27 cellular contexts compared by ENCODE assay signal in the genomic region with DNA sequence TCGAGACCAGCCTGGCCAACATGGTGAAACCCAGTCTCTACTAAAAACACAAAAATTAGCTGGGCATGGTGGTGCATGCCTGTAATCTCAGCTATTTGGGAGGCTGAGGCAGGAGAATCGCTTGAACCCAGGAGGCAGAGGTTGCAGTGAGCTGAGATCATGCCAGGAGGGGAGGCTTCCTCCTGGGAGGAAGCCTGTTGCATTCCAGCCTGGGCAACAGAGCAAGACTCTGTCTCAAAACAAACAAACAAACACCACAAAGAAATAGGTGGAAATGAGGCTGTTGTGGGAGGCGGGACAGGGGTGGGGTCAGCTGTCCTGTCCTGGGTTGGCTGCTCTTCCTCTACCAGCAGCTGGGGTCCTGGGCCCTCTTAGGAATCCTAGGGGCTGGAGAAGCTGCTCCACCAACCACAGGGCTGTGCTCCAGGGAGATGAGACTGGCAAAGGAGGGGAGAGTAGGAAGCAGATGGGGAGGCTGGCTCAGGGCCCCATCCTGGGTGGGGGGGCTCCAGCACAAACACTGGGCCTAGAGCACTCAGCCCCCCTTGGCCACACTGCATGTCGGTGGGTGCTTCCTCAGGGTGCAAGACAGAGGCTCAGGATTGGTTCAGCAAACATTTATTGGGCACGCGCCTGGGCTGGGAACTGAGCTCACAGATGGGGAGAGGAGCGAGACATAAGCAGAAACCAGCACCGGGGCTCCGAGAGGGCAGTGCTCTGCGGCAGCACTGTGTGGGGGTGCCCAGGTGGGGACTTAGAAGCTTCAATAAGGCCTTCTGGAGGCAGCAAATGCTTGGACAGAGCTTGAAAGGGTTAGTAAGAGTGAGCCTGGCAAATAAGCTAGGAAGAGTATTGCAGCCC. TPM values are rescaled to one million over a fixed set of nuclear protein-coding genes. Genes with fewer than 3 reads are reported as not detected.
DNase-seq lines count a peak whose midpoint lies in the region; ATAC-seq, FAIRE-seq and TF ChIP-seq lines count a peak whose summit lies in the region.
"Had no signal": no experiment of that assay in that cellular context is flagged by ENCODE, and none has a peak within 500 bp of the region (broad histone marks: within the 10 kb centered on the region; RNA-seq: fewer than 3 reads in every experiment).

No MANE protein-coding gene starts in this region.

- no peak overlapping the region for H3K27ac ChIP-seq in H1 (ENCODE audit: low read depth, low read length)
- no peak overlapping the region for H3K27ac ChIP-seq in ovary
- H3K27ac ChIP-seq: adrenal gland, epithelial cell of prostate, foreskin keratinocyte, PC-9, SJCRH30, thoracic aorta had no signal

- no peak overlapping the region for H2AFZ ChIP-seq in H1 (ENCODE audit: low read length)
- H2AFZ ChIP-seq: PC-9 had no signal

- intact Hi-C loops in ovary (cut with DNase I) = no loop called here

- POLR2A ChIA-PET in H1 (lab: Charles Lee; ENCODE audit: partially characterized antibody) = interaction anchor here (0.6 to 24.6 kb wide), 3 partner anchors 13 to 34 kb away, joined by 3 to 408 read pairs (median 65); partner anchors contain the start of genes EHD1 and PPP2R5B

- peak overlapping the region; percentile 30; the same call in 1 of the 2 replicates for H2BK5ac ChIP-seq in H1 (ENCODE audit: low read depth, low read length)

- no peaks in the 10 kb centered on the region for H3K27me3 Mint-ChIP-seq in progenitor cell of endocrine pancreas
- H3K27me3 Mint-ChIP-seq: activated CD4-positive, alpha-beta T cell treated with anti-CD3 and anti-CD28 coated beads, Interleukin-2, amount 10 ng/mL, durations not matched to agents 24 days and 14 days; CD4-positive, CD25-positive, alpha-beta regulatory T cell; naive thymus-derived CD4-positive, alpha-beta T cell had no signal

- H3K27ac Mint-ChIP-seq in progenitor cell of endocrine pancreas = no peak overlapping the region
- H3K27ac Mint-ChIP-seq: activated CD4-positive, alpha-beta T cell treated with anti-CD3 and anti-CD28 coated beads, Interleukin-2, amount 10 ng/mL, durations not matched to agents 24 days and 14 days; CD4-positive, CD25-positive, alpha-beta regulatory T cell had no signal

- in situ Hi-C loops in Caki2 (cut with HindIII; ENCODE audit: low pct_unique_long_range_greater_than_20kb, low sequenced_read_pairs) = no loop called here

- H3K27me3 ChIP-seq in H1 (replicated peaks in 1 of 4; ENCODE audit: control insufficient read depth in 3 of 4, extremely low read depth in 1 of 4, insufficient read depth in 3 of 4, low read length in 3 of 4) = no peaks in the 10 kb centered on the region
- no peaks in the 10 kb centered on the region for H3K27me3 ChIP-seq in ovary
- H3K27me3 ChIP-seq: adrenal gland, foreskin keratinocyte, pancreas, SJCRH30 had no signal

- H3K9me3 Mint-ChIP-seq in progenitor cell of endocrine pancreas (ENCODE audit: low read depth) = no peaks in the 10 kb centered on the region
- H3K9me3 Mint-ChIP-seq: activated CD4-positive, alpha-beta T cell treated with anti-CD3 and anti-CD28 coated beads, Interleukin-2, amount 10 ng/mL, durations not matched to agents 24 days and 14 days had no signal

- no peak overlapping the region for H3K4ac ChIP-seq in H1 (replicated peaks; ENCODE audit: insufficient read length, low read depth, low read length)

- no peaks in the 10 kb centered on the region for H3K9me3 ChIP-seq in H1 (ENCODE audit: insufficient read depth in 2 of 2, low read depth in 1 of 2, low read length in 1 of 2)
- no peaks in the 10 kb centered on the region for H3K9me3 ChIP-seq in ovary
- H3K9me3 ChIP-seq: adrenal gland, pancreas, SJCRH30, thoracic aorta had no signal

- no peaks in the 10 kb centered on the region for H4K20me1 ChIP-seq in H1 (replicated peaks in 1 of 2; ENCODE audit: control insufficient read depth in 1 of 2, insufficient read depth in 2 of 2, low read length in 2 of 2)

- H4K91ac ChIP-seq in H1 (replicated peaks; ENCODE audit: insufficient read length, low read length) = no peak overlapping the region

- no peak overlapping the region for H2BK20ac ChIP-seq in H1 (ENCODE audit: low read length)

- H3K4me3 Mint-ChIP-seq in progenitor cell of endocrine pancreas (ENCODE audit: low read depth) = no peak overlapping the region
- H3K4me3 Mint-ChIP-seq: activated CD4-positive, alpha-beta T cell treated with anti-CD3 and anti-CD28 coated beads, Interleukin-2, amount 10 ng/mL, durations not matched to agents 24 days and 14 days had no signal

- CTCF ChIA-PET in H1 (lab: Charles Lee; ENCODE audit: partially characterized antibody) = interaction anchor here (1.2 to 32.2 kb wide), 7 partner anchors 9 to 231 kb away, joined by 3 to 1058 read pairs (median 4); partner anchors contain the start of genes CDC42BPG and EHD1

- H3K4me1 ChIP-seq in H1 (replicated peaks in 1 of 4; ENCODE audit: control insufficient read depth in 3 of 4, insufficient read depth in 4 of 4, low read length in 3 of 4) (peaks cover 0 to 14% (median 8%) of the 10 kb centered on the region in 4 experiments; a peak in 6 of 7 replicates), ovary (ENCODE audit: insufficient read depth) (peaks cover 1% of the 10 kb centered on the region)

- WGBS in H1 (ENCODE audit: extremely low coverage in 1 of 2, insufficient coverage in 1 of 2, insufficient read length in 1 of 2, insufficient replicate concordance in 2 of 2, low coverage in 1 of 2, low lambda C conversion rate in 2 of 2, missing lambda C conversion rate in 1 of 2), 2 experiments = 90% methylated on average over 10 of the region's 10 CpGs; no CpG with 5 or more reads in 1 of the 2 experiments
- WGBS in ovary, 3 donors = 81 to 87% (median 86%) methylated on average over 10 of the region's 10 CpGs

- H4K8ac ChIP-seq in H1 (ENCODE audit: extremely low read depth, insufficient read depth, low read length) = no peak overlapping the region; the same call in 1 of the 2 replicates

- no peak overlapping the region for H2BK120ac ChIP-seq in H1 (replicated peaks; ENCODE audit: low read depth, low read length)

- no peak for FAIRE-seq in H1 (lab: Jason Lieb, UNC)
- FAIRE-seq: islet of Langerhans, pancreas had no signal

- DNase-seq in Caki2 (ENCODE audit: low read depth) = peak; percentile 48
- DNase-seq in NCI-H2171 treated with DMSO at 0.1 percent for 48 hours (lab: John Stamatoyannopoulos, UW) = peak; percentile 31
- no peak for DNase-seq in H1 (ENCODE audit: low read depth in 1 of 2, low spot score in 2 of 2)
- no peak for DNase-seq in ovary
- DNase-seq in progenitor cell of endocrine pancreas (ENCODE audit: low spot score, unreplicated experiment) = no peak
- DNase-seq: activated CD4-positive, alpha-beta T cell treated with anti-CD3 and anti-CD28 coated beads, Interleukin-2, amount 10 ng/mL, durations not matched to agents 24 days and 14 days; activated CD8-positive, alpha-beta memory T cell treated with anti-CD3 and anti-CD28 coated beads, Interleukin-2, amount 50 U/mL, for 48 hours; adrenal gland; CD4-positive, CD25-positive, alpha-beta regulatory T cell; dermis blood vessel endothelial cell; DMS79; foreskin keratinocyte; hippocampal formation; naive thymus-derived CD4-positive, alpha-beta T cell; NCI-H82; pancreas; PC-9; SJCRH30; T-helper 1 cell had no signal

- no peak overlapping the region for H3K23ac ChIP-seq in H1 (ENCODE audit: insufficient read length)

- H3K79me1 ChIP-seq in H1 (ENCODE audit: low read depth, low read length) = no peaks in the 10 kb centered on the region

- no peaks in the 10 kb centered on the region for H3K36me3 Mint-ChIP-seq in progenitor cell of endocrine pancreas (ENCODE audit: insufficient read depth)
- H3K36me3 Mint-ChIP-seq: CD4-positive, CD25-positive, alpha-beta regulatory T cell had no signal

- no peak overlapping the region for H4K5ac ChIP-seq in H1 (ENCODE audit: insufficient read length, low read depth, low read length)

- TF ChIP-seq POLR2A in H1 (IDR thresholded peaks at IDR 0.05; ENCODE audit: control extremely low read depth in 1 of 2, low read depth in 2 of 2, low read length in 2 of 2) (no peak), ovary (IDR thresholded peaks at IDR 0.05) (no peak)

- peaks cover 44% of the 10 kb centered on the region for H3K4me1 Mint-ChIP-seq in progenitor cell of endocrine pancreas (ENCODE audit: low read depth)

- no peak overlapping the region for H3K18ac ChIP-seq in H1 (ENCODE audit: extremely low read depth, low read length)

- no peak for TF ChIP-seq EP300 in H1 (IDR thresholded peaks at IDR 0.05; ENCODE audit: borderline replicate concordance in 1 of 2, low read depth in 2 of 2, low read length in 2 of 2)
- TF ChIP-seq EP300 in ovary (IDR thresholded peaks at IDR 0.05) = no peak

- TF ChIP-seq CTCF in H1 (IDR thresholded peaks at IDR 0.05; ENCODE audit: control extremely low read depth in 1 of 3, insufficient read depth in 1 of 3, low read depth in 1 of 3, low read length in 3 of 3) = no peak
- no peak for TF ChIP-seq CTCF in ovary (IDR thresholded peaks at IDR 0.05)
- TF ChIP-seq CTCF in progenitor cell of endocrine pancreas (IDR thresholded peaks at IDR 0.05; ENCODE audit: unreplicated experiment) = no peak

- H3K56ac ChIP-seq in H1 (replicated peaks; ENCODE audit: insufficient read length, low read depth, low read length) = no peak overlapping the region

- no peak overlapping the region for H2BK12ac ChIP-seq in H1 (ENCODE audit: low read depth, low read length)

- no peak for ATAC-seq in HG02981 (IDR thresholded peaks at IDR 0.05; ENCODE audit: unreplicated experiment)
- no peak for ATAC-seq in GM18867 (IDR thresholded peaks at IDR 0.05; ENCODE audit: unreplicated experiment)
- ATAC-seq in GM21619 (IDR thresholded peaks at IDR 0.05; ENCODE audit: unreplicated experiment) = no peak
- ATAC-seq: foreskin keratinocyte; naive thymus-derived CD4-positive, alpha-beta T cell; pancreas; sciatic nerve had no signal

- no peak overlapping the region for H3K4me3 ChIP-seq in H1 (ENCODE audit: extremely low read depth in 1 of 4, insufficient read depth in 2 of 4, low read depth in 3 of 4, low read length in 4 of 4)
- H3K4me3 ChIP-seq in ovary = peak overlapping the region; percentile 20
- H3K4me3 ChIP-seq: adrenal gland, PC-9, SJCRH30, thoracic aorta had no signal

- no peak overlapping the region for H3K4me2 ChIP-seq in H1 (ENCODE audit: insufficient read depth in 1 of 2, low read depth in 2 of 2, low read length in 2 of 2)
- H3K4me2 ChIP-seq: PC-9 had no signal

- no peaks in the 10 kb centered on the region for H3K79me2 ChIP-seq in H1 (ENCODE audit: control insufficient read depth in 1 of 2, insufficient read depth in 2 of 2, low read length in 2 of 2)

- H2AK5ac ChIP-seq in H1 (ENCODE audit: low read depth, low read length) = no peak overlapping the region

- no peaks in the 10 kb centered on the region for H3K23me2 ChIP-seq in H1 (ENCODE audit: low read depth, low read length)

- H3K9ac ChIP-seq in H1 (replicated peaks in 1 of 4; ENCODE audit: extremely low read depth in 1 of 4, low read depth in 3 of 4, low read length in 3 of 4) = no peak overlapping the region

- no peak for TF ChIP-seq RAD21 in H1 (IDR thresholded peaks at IDR 0.05 in 1 of 2, conservative IDR thresholded peaks at IDR 0.05 in 1 of 2; ENCODE audit: low read depth in 2 of 2, low read length in 2 of 2)

- H3K36me3 ChIP-seq in H1 (ENCODE audit: control insufficient read depth in 2 of 4, insufficient read depth in 4 of 4, low read length in 3 of 4) (peaks cover 0 to 6% (median 0%) of the 10 kb centered on the region in 4 experiments; a peak in 2 of 8 replicates), ovary (no peaks in the 10 kb centered on the region)
- H3K36me3 ChIP-seq: adrenal gland, pancreas, SJCRH30, thoracic aorta had no signal

- peak overlapping the region; percentile 10; the same call in 1 of the 2 replicates for H2BK15ac ChIP-seq in H1 (ENCODE audit: low read length)

- H3K14ac ChIP-seq in H1 (ENCODE audit: insufficient read length) = no peak overlapping the region

RNA-seq across cellular contexts. Expression of gene EHD1, which starts 11.9 kb away (rescaled TPM):
- total RNA-seq in Caki2 (2014; rRNA removed; shearing (Covaris generic); ENCODE audit: low replicate concordance) = 53.4 and 68.3 TPM in 2 replicates
- total RNA-seq in H1 (2021; fragmentation: NEBNext Ultra II Directional; extraction: Animal tissue kit (Norgen Biotek cat#: 25700)) = 36.9 and 42.9 TPM in 2 replicates
- polyA plus RNA-seq in H1 (2011; rRNA removed) (31.5 and 54.0 TPM in 2 replicates), ovary (10 to 100 TPM; 14.5 to 14.8 TPM)
- polyA plus RNA-seq in H1 (2011; cell fraction: cytosol; rRNA removed) = 33.1 TPM
- polyA plus RNA-seq in H1 (2011; cell fraction: nucleus; rRNA removed) = 38.0 TPM
- polyA plus RNA-seq in H1 (2012, experiment 1 of 2) = 22.9 to 33.8 TPM (median 30.9 TPM) in 4 replicates
- polyA plus RNA-seq in H1 (2012, experiment 2 of 2) = 28.9 TPM
- 19.7 TPM for polyA plus RNA-seq in H1 (2013, experiment 1 of 2)
- polyA plus RNA-seq in H1 (2013, experiment 2 of 2) = 17.7 TPM
- polyA minus RNA-seq in H1 (2011; rRNA and poly(A)+ RNA removed) = 24.7 and 48.1 TPM in 2 replicates
- 28.1 TPM for polyA minus RNA-seq in H1 (2011; cell fraction: cytosol; rRNA and poly(A)+ RNA removed)
- 22.0 TPM for polyA minus RNA-seq in H1 (2011; cell fraction: nucleus; rRNA and poly(A)+ RNA removed)
- total RNA-seq in ovary (10 to 100 TPM; 14.3 to 87.8 (median 42.2) TPM), progenitor cell of endocrine pancreas (55.0 and 57.2 TPM in 2 replicates)

RNA-seq across cellular contexts. Expression of gene ATG2A, which starts 26.7 kb away (rescaled TPM):
- total RNA-seq in Caki2 (2014; rRNA removed; shearing (Covaris generic); ENCODE audit: low replicate concordance) = 4.8 and 11.1 TPM in 2 replicates
- 20.9 and 22.1 TPM in 2 replicates for total RNA-seq in H1 (2021; fragmentation: NEBNext Ultra II Directional; extraction: Animal tissue kit (Norgen Biotek cat#: 25700))
- polyA plus RNA-seq in H1 (2011; rRNA removed) (12.1 and 19.8 TPM in 2 replicates), ovary (10 to 100 TPM in 1 of 2 donors, 1 to 10 TPM in 1; 2.2 to 23.4 TPM)
- 7.3 TPM for polyA plus RNA-seq in H1 (2011; cell fraction: cytosol; rRNA removed)
- polyA plus RNA-seq in H1 (2011; cell fraction: nucleus; rRNA removed) = 29.8 TPM
- 13.2 to 19.6 TPM (median 18.1 TPM) in 4 replicates for polyA plus RNA-seq in H1 (2012, experiment 1 of 2)
- polyA plus RNA-seq in H1 (2012, experiment 2 of 2) = 14.9 TPM
- polyA plus RNA-seq in H1 (2013, experiment 1 of 2) = 7.1 TPM
- polyA plus RNA-seq in H1 (2013, experiment 2 of 2) = 7.1 TPM
- 8.1 and 8.8 TPM in 2 replicates for polyA minus RNA-seq in H1 (2011; rRNA and poly(A)+ RNA removed)
- 18.1 TPM for polyA minus RNA-seq in H1 (2011; cell fraction: cytosol; rRNA and poly(A)+ RNA removed)
- 24.5 TPM for polyA minus RNA-seq in H1 (2011; cell fraction: nucleus; rRNA and poly(A)+ RNA removed)
- total RNA-seq in ovary (10 to 100 TPM; 22.2 to 40.1 (median 30.4) TPM), progenitor cell of endocrine pancreas (33.2 and 35.0 TPM in 2 replicates)

RNA-seq across cellular contexts. Expression of gene PPP2R5B, which starts 34.2 kb away (rescaled TPM):
- 13.2 and 16.0 TPM in 2 replicates for total RNA-seq in Caki2 (2014; rRNA removed; shearing (Covaris generic); ENCODE audit: low replicate concordance)
- total RNA-seq in H1 (2021; fragmentation: NEBNext Ultra II Directional; extraction: Animal tissue kit (Norgen Biotek cat#: 25700)) = 5.1 and 5.8 TPM in 2 replicates
- polyA plus RNA-seq in H1 (2011; rRNA removed) (4.9 and 6.3 TPM in 2 replicates), ovary (10 to 100 TPM in 1 of 2 donors, 1 to 10 TPM in 1; 8.0 to 16.2 TPM)
- 5.2 TPM for polyA plus RNA-seq in H1 (2011; cell fraction: cytosol; rRNA removed)
- polyA plus RNA-seq in H1 (2011; cell fraction: nucleus; rRNA removed) = 13.4 TPM
- 4.7 to 4.8 TPM (median 4.7 TPM) in 4 replicates for polyA plus RNA-seq in H1 (2012, experiment 1 of 2)
- polyA plus RNA-seq in H1 (2012, experiment 2 of 2) = 5.9 TPM
- 3.7 TPM for polyA plus RNA-seq in H1 (2013, experiment 1 of 2)
- polyA plus RNA-seq in H1 (2013, experiment 2 of 2) = 3.8 TPM
- 2.3 and 2.8 TPM in 2 replicates for polyA minus RNA-seq in H1 (2011; rRNA and poly(A)+ RNA removed)
- 2.5 TPM for polyA minus RNA-seq in H1 (2011; cell fraction: cytosol; rRNA and poly(A)+ RNA removed)
- 4.9 TPM for polyA minus RNA-seq in H1 (2011; cell fraction: nucleus; rRNA and poly(A)+ RNA removed)
- total RNA-seq in ovary (10 to 100 TPM in 5 of 7 donors, 1 to 10 TPM in 2; 9.0 to 12.8 (median 12.2) TPM), progenitor cell of endocrine pancreas (14.1 and 15.9 TPM in 2 replicates)

RNA-seq across cellular contexts. Expression of gene GPHA2, which starts 45.4 kb away (rescaled TPM):
- not detected in 2 replicates for total RNA-seq in Caki2 (2014; rRNA removed; shearing (Covaris generic); ENCODE audit: low replicate concordance)
- 0.97 and 1.5 TPM in 2 replicates for total RNA-seq in H1 (2021; fragmentation: NEBNext Ultra II Directional; extraction: Animal tissue kit (Norgen Biotek cat#: 25700))
- polyA plus RNA-seq in H1 (2011; rRNA removed) (4.4 and 5.4 TPM in 2 replicates), ovary (under 1 TPM in 1 of 2 donors, not detected in 1; 0.58 TPM)
- 3.3 TPM for polyA plus RNA-seq in H1 (2011; cell fraction: cytosol; rRNA removed)
- 2.4 TPM for polyA plus RNA-seq in H1 (2011; cell fraction: nucleus; rRNA removed)
- polyA plus RNA-seq in H1 (2012, experiment 1 of 2) = 1.0 to 2.8 TPM (median 1.6 TPM) in 4 replicates
- polyA plus RNA-seq in H1 (2012, experiment 2 of 2) = 3.1 TPM
- 2.5 TPM for polyA plus RNA-seq in H1 (2013, experiment 1 of 2)
- polyA plus RNA-seq in H1 (2013, experiment 2 of 2) = 2.7 TPM
- 1.4 TPM in 1 of 2 replicates, not detected in the other for polyA minus RNA-seq in H1 (2011; rRNA and poly(A)+ RNA removed)
- not detected for polyA minus RNA-seq in H1 (2011; cell fraction: cytosol; rRNA and poly(A)+ RNA removed)
- polyA minus RNA-seq in H1 (2011; cell fraction: nucleus; rRNA and poly(A)+ RNA removed) = not detected
- total RNA-seq in ovary (1 to 10 TPM in 3 of 7 donors, under 1 TPM in 3, not detected in 1; 0.45 to 1.6 (median 0.88) TPM), progenitor cell of endocrine pancreas (0.41 TPM in 1 of 2 replicates, not detected in the other)
- total RNA-seq: activated CD4-positive, alpha-beta T cell treated with anti-CD3 and anti-CD28 coated beads, Interleukin-2, amount 10 ng/mL, durations not matched to agents 24 days and 14 days; adrenal gland; CD4-positive, CD25-positive, alpha-beta regulatory T cell; dermis blood vessel endothelial cell; foreskin keratinocyte; lung microvascular endothelial cell; sciatic nerve; SJCRH30; thoracic aorta had no signal
- polyA plus RNA-seq: CD4-positive, CD25-positive, alpha-beta regulatory T cell; naive thymus-derived CD4-positive, alpha-beta T cell had no signal

RNA-seq across cellular contexts. Expression of gene CDC42BPG, which starts 45.9 kb away (rescaled TPM):
- 0.12 and 1.1 TPM in 2 replicates for total RNA-seq in Caki2 (2014; rRNA removed; shearing (Covaris generic); ENCODE audit: low replicate concordance)
- total RNA-seq in H1 (2021; fragmentation: NEBNext Ultra II Directional; extraction: Animal tissue kit (Norgen Biotek cat#: 25700)) = 10.6 and 12.3 TPM in 2 replicates
- polyA plus RNA-seq in H1 (2011; rRNA removed) = 3.7 and 6.7 TPM in 2 replicates
- 5.9 TPM for polyA plus RNA-seq in H1 (2011; cell fraction: cytosol; rRNA removed)
- 27.1 TPM for polyA plus RNA-seq in H1 (2011; cell fraction: nucleus; rRNA removed)
- 6.2 to 12.1 TPM (median 10.3 TPM) in 4 replicates for polyA plus RNA-seq in H1 (2012, experiment 1 of 2)
- polyA plus RNA-seq in H1 (2012, experiment 2 of 2) = 4.7 TPM
- 4.8 TPM for polyA plus RNA-seq in H1 (2013, experiment 1 of 2)
- polyA plus RNA-seq in H1 (2013, experiment 2 of 2) = 3.8 TPM
- 4.5 and 4.9 TPM in 2 replicates for polyA minus RNA-seq in H1 (2011; rRNA and poly(A)+ RNA removed)
- polyA minus RNA-seq in H1 (2011; cell fraction: cytosol; rRNA and poly(A)+ RNA removed) = 7.4 TPM
- 20.2 TPM for polyA minus RNA-seq in H1 (2011; cell fraction: nucleus; rRNA and poly(A)+ RNA removed)
- 1 to 10 TPM; 2.6 to 9.5 (median 4.0) TPM for total RNA-seq in ovary
- polyA plus RNA-seq in ovary = 1 to 10 TPM in 1 of 2 donors, under 1 TPM in 1; 0.35 to 1.9 TPM
- 20.1 and 21.1 TPM in 2 replicates for total RNA-seq in progenitor cell of endocrine pancreas

Comparison
In these comparisons a context has a peak if more than half of its experiments do, and no peak if none do; other contexts are left out.
1. DNase-seq: peak in Caki2 (single experiment) and NCI-H2171 treated with DMSO at 0.1 percent for 48 hours (single experiment); none in H1 (0 of 2), ovary (0 of 5) and progenitor cell of endocrine pancreas (single experiment).